In genomic region chr18:39425172-39425571, GRCh38 we compare ENCODE assay signal across 28 cellular contexts.
"Had no signal": no experiment of that assay in that cellular context is flagged by ENCODE, and none has a peak within 500 bp of the region (broad histone marks: within the 10 kb centered on the region; RNA-seq: fewer than 3 reads in every experiment).

No MANE protein-coding gene starts in this region.

- DNase-seq: activated CD4-positive, alpha-beta T cell treated with anti-CD3 and anti-CD28 coated beads for 36 hours; activated CD4-positive, alpha-beta T cell treated with anti-CD3 and anti-CD28 coated beads, Interleukin-2, amount 10 ng/mL, durations not matched to agents 7 days and 5 days; activated CD4-positive, alpha-beta T cell treated with anti-CD3 and anti-CD28 coated beads, Interleukin-2, amount 50 U/mL, for 48 hours; activated CD8-positive, alpha-beta T cell treated with anti-CD3 and anti-CD28 coated beads, Interleukin-2, amount 10 ng/mL, durations not matched to agents 7 days and 5 days; activated gamma-delta T cell treated with Interleukin-2 at 50 U/mL for 16 hours; activated naive CD4-positive, alpha-beta T cell treated with anti-CD3 and anti-CD28 coated beads for 36 hours; activated T-cell treated with anti-CD3 and anti-CD28 coated beads, Interleukin-2, amount 50 U/mL, for 24 hours; adrenal gland; body of pancreas; Karpas-422; KBM-7; NCI-H1105; NCI-H1417 treated with DMSO at 0.1 percent for 48 hours; NCI-H1694 treated with DMSO at 0.1 percent for 48 hours; NCI-H2029; NCI-H2227 treated with DMSO at 0.1 percent for 48 hours; NCI-H446; NCI-H510A treated with DMSO at 0.1 percent for 48 hours; NCI-H526 treated with DMSO at 0.1 percent for 48 hours; SHP77; SJCRH30; T1000 had no signal

- H3K36me3 Mint-ChIP-seq: IgD-negative memory B cell had no signal

- H3K4me1 Mint-ChIP-seq: activated CD4-positive, alpha-beta T cell treated with anti-CD3 and anti-CD28 coated beads for 36 hours; activated CD4-positive, alpha-beta T cell treated with anti-CD3 and anti-CD28 coated beads, Interleukin-2, amount 10 ng/mL, durations not matched to agents 7 days and 5 days; IgD-negative memory B cell had no signal

- H3K9me3 ChIP-seq: adrenal gland, body of pancreas, breast epithelium, SJCRH30 had no signal

- H3K27me3 ChIP-seq: adrenal gland, body of pancreas, breast epithelium, SJCRH30 had no signal

- H3K4me3 ChIP-seq: adrenal gland, body of pancreas, breast epithelium, SJCRH30, SK-N-MC had no signal

- H3K4me3 Mint-ChIP-seq: activated CD4-positive, alpha-beta T cell treated with anti-CD3 and anti-CD28 coated beads for 36 hours; activated CD4-positive, alpha-beta T cell treated with anti-CD3 and anti-CD28 coated beads, Interleukin-2, amount 10 ng/mL, durations not matched to agents 7 days and 5 days; activated CD8-positive, alpha-beta T cell treated with anti-CD3 and anti-CD28 coated beads, Interleukin-2, amount 10 ng/mL, durations not matched to agents 7 days and 5 days; activated naive CD4-positive, alpha-beta T cell treated with anti-CD3 and anti-CD28 coated beads for 36 hours; activated T-cell treated with anti-CD3 and anti-CD28 coated beads, Interleukin-2, amount 50 U/mL, for 24 hours; activated T-helper 1 cell treated with anti-CD3 and anti-CD28 coated beads, Interleukin-12 subunit alpha, Interleukin-12 subunit beta, Interleukin-2, Interleukin-4 antibody, amounts not matched to agents 30 ng/mL and 10 ng/mL and 1 ng/mL, durations not matched to agents 14 hours and 24 hours and 36 hours; IgD-negative memory B cell had no signal

- H3K27me3 Mint-ChIP-seq: activated CD4-positive, alpha-beta T cell treated with anti-CD3 and anti-CD28 coated beads for 36 hours; activated CD4-positive, alpha-beta T cell treated with anti-CD3 and anti-CD28 coated beads, Interleukin-2, amount 10 ng/mL, durations not matched to agents 7 days and 5 days; activated T-cell treated with anti-CD3 and anti-CD28 coated beads, Interleukin-2, amount 50 U/mL, for 24 hours; IgD-negative memory B cell had no signal

- H3K36me3 ChIP-seq: adrenal gland, breast epithelium, SJCRH30 had no signal

- ATAC-seq: activated CD4-positive, alpha-beta T cell treated with anti-CD3 and anti-CD28 coated beads for 36 hours; activated CD8-positive, alpha-beta T cell treated with anti-CD3 and anti-CD28 coated beads, Interleukin-2, amount 10 ng/mL, durations not matched to agents 7 days and 5 days; activated naive CD4-positive, alpha-beta T cell treated with anti-CD3 and anti-CD28 coated beads, Interleukin-2, amount 50 U/mL, for 72 hours; body of pancreas; Panc1 had no signal

- H3K27ac Mint-ChIP-seq: activated CD4-positive, alpha-beta T cell treated with anti-CD3 and anti-CD28 coated beads for 36 hours; activated CD4-positive, alpha-beta T cell treated with anti-CD3 and anti-CD28 coated beads, Interleukin-2, amount 10 ng/mL, durations not matched to agents 7 days and 5 days; activated CD8-positive, alpha-beta T cell treated with anti-CD3 and anti-CD28 coated beads, Interleukin-2, amount 10 ng/mL, durations not matched to agents 7 days and 5 days; activated naive CD4-positive, alpha-beta T cell treated with anti-CD3 and anti-CD28 coated beads for 36 hours; activated naive CD4-positive, alpha-beta T cell treated with anti-CD3 and anti-CD28 coated beads, Interleukin-2, amount 50 U/mL, for 72 hours; activated T-cell treated with anti-CD3 and anti-CD28 coated beads, Interleukin-2, amount 50 U/mL, for 24 hours; activated T-helper 1 cell treated with anti-CD3 and anti-CD28 coated beads, Interleukin-12 subunit alpha, Interleukin-12 subunit beta, Interleukin-2, Interleukin-4 antibody, amounts not matched to agents 30 ng/mL and 10 ng/mL and 1 ng/mL, durations not matched to agents 14 hours and 24 hours and 36 hours; IgD-negative memory B cell had no signal

- H3K27ac ChIP-seq: adrenal gland, body of pancreas, breast epithelium, SJCRH30, SK-N-MC had no signal
